Comparison of ENCODE assay signal across 8 cellular contexts in the genomic region with DNA sequence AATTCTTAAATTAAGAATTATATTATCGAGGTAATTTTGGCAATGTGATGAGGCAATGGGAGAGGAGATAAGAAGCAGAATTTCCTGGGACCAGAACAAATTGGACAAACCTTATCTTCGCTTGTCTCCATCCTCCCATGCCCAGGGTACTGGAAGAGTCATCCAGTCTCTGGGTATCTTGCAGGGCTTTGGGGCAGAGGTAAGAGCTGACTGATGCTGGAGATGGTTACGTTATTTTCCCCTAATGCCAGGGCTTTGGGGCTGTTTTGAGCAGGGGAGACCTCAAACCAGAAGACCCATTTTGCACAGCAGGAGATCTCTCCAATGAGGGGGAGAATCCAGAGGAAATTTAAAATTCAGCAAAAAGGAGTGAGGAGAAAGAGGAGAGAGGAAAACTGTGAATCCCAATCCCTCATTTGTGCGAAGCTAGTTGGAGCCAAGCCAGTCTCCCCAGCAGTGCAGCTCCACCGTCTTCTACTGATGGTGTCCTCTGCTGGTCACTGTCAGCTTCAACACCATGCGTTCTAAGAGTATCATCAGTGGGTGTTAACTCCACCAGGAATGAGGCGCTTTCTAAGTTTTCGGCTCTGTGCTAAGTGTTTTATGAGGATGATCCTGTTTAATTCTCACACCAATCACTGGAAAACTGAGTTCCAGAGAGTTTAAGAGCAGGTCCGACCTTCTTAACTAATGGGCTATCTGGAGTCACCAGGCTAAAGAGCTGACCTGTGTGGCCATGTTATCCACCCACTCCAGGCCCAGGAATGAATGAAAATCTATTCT.
DNase-seq lines count a peak whose midpoint lies in the region; ATAC-seq and TF ChIP-seq lines count a peak whose summit lies in the region.

No MANE protein-coding gene starts in this region.

- peaks cover 0 to 2% (median 1%) of the 10 kb centered on the region in 3 donors for H3K27me3 Mint-ChIP-seq in CD14-positive monocyte (ENCODE audit: low read depth in 3 of 3)

- peak; percentile 80 for TF ChIP-seq CTCF in CD14-positive monocyte (IDR thresholded peaks at IDR 0.05)
- TF ChIP-seq CTCF in retinal pigment epithelial cell (conservative IDR thresholded peaks at IDR 0.05; ENCODE audit: low read depth, low read length) = peak; percentile 90

- no peak overlapping the region for H3K27ac ChIP-seq in right cardiac atrium (ENCODE audit: low read length)

- no peak overlapping the region for H3K4me3 Mint-ChIP-seq in CD14-positive monocyte

- H3K4me1 ChIP-seq in right cardiac atrium (ENCODE audit: control insufficient read depth, insufficient read depth, low read length) = no peaks in the 10 kb centered on the region

- H3K27ac Mint-ChIP-seq in CD14-positive monocyte = no peak overlapping the region

- H3K4me1 Mint-ChIP-seq in CD14-positive monocyte = peaks cover 4% of the 10 kb centered on the region

- intact Hi-C loops in CD14-positive monocyte (cut with micrococcal nuclease) = no loop called here
- intact Hi-C loops in right cardiac atrium (cut with DNase I) = no loop called here

- DNase-seq in CD14-positive monocyte (ENCODE audit: low spot score) = no peak
- peak; percentile 55 for DNase-seq in LoVo (ENCODE audit: low spot score)
- DNase-seq in SKM-1 (lab: John Stamatoyannopoulos, UW; ENCODE audit: unreplicated experiment) = peak; percentile 82
- DNase-seq in amniotic epithelial cell (ENCODE audit: low read depth) = peak; percentile 65
- DNase-seq in right cardiac atrium = peak; percentile 83 to 90 (median 85)
- peak; percentile 16 for DNase-seq in retinal pigment epithelial cell (ENCODE audit: low read depth)

- H3K4me3 ChIP-seq in right cardiac atrium (ENCODE audit: low read length) (no peak overlapping the region), retinal pigment epithelial cell (ENCODE audit: low read length) (no peak overlapping the region)

- ATAC-seq in GM19467 (IDR thresholded peaks at IDR 0.05; ENCODE audit: unreplicated experiment) (peak; percentile 82), right cardiac atrium (peak; percentile 83 to 86), GM18861 (IDR thresholded peaks at IDR 0.05; ENCODE audit: unreplicated experiment) (no peak)

- no peaks in the 10 kb centered on the region for H3K27me3 ChIP-seq in right cardiac atrium (ENCODE audit: control insufficient read depth, insufficient read depth)

- no peaks in the 10 kb centered on the region for H3K36me3 Mint-ChIP-seq in CD14-positive monocyte

- WGBS in right cardiac atrium = 37% methylated on average over 9 of the region's 9 CpGs

- H3K9me3 Mint-ChIP-seq in CD14-positive monocyte = peaks cover 0 to 4% (median 2%) of the 10 kb centered on the region in 7 donors

- no peaks in the 10 kb centered on the region for H3K9me3 ChIP-seq in right cardiac atrium (ENCODE audit: control insufficient read depth, low read length)
